Comparison of ENCODE assay signal across 23 cellular contexts in genomic region chr12:82866946-82867345, GRCh38.
DNase-seq lines count a peak whose midpoint lies in the region; ATAC-seq and TF ChIP-seq lines count a peak whose summit lies in the region.
"Had no signal": no experiment of that assay in that cellular context is flagged by ENCODE, and none has a peak within 500 bp of the region (broad histone marks: within the 10 kb centered on the region; RNA-seq: fewer than 3 reads in every experiment).

No MANE protein-coding gene starts in this region.

- DNase-seq in DMS 273 (lab: John Stamatoyannopoulos, UW; ENCODE audit: unreplicated experiment) (peak; percentile 33), DMS 273 treated with DMSO at 0.1 percent for 48 hours (lab: John Stamatoyannopoulos, UW) (no peak), globus pallidus (ENCODE audit: low spot score) (peak; percentile 57), pons (ENCODE audit: low spot score) (peak; percentile 60), upper lobe of right lung (no peak), HT-29 (ENCODE audit: low spot score) (no peak)
- DNase-seq: BE2C; CD8-positive, alpha-beta memory T cell; NCI-H1048; NCI-H1417; NCI-H187; NCI-H526; PC-9; SJCRH30; SW 1271 had no signal

- peaks cover 13% of the 10 kb centered on the region for H3K36me3 Mint-ChIP-seq in brain

- TF ChIP-seq CTCF in brain (conservative IDR thresholded peaks at IDR 0.05) (no peak), upper lobe of right lung (IDR thresholded peaks at IDR 0.05) (no peak)

- no peak for ATAC-seq in upper lobe of right lung
- no peak for ATAC-seq in HG02623 (IDR thresholded peaks at IDR 0.05; ENCODE audit: unreplicated experiment)
- ATAC-seq: GM12878, HCT116, Right ventricle myocardium inferior had no signal

- intact Hi-C loops in upper lobe of right lung (cut with DNase I), result no loop called here

- peak overlapping the region; percentile 40 to 90 (median 47) for H3K27ac Mint-ChIP-seq in brain
- H3K27ac Mint-ChIP-seq: CD14-positive monocyte; CD8-positive, alpha-beta memory T cell had no signal

- no peak overlapping the region for H3K4me3 ChIP-seq in upper lobe of right lung
- H3K4me3 ChIP-seq: GM12878, PC-9, SJCRH30 had no signal

- H3K4me1 ChIP-seq in upper lobe of right lung, result no peaks in the 10 kb centered on the region
- H3K4me1 ChIP-seq: SJCRH30 had no signal

- no peaks in the 10 kb centered on the region for H3K27me3 Mint-ChIP-seq in brain
- H3K27me3 Mint-ChIP-seq: CD8-positive, alpha-beta memory T cell had no signal

- no peaks in the 10 kb centered on the region for H3K27me3 ChIP-seq in upper lobe of right lung
- H3K27me3 ChIP-seq: BE2C, SJCRH30 had no signal

- H3K27ac ChIP-seq in upper lobe of right lung, result no peak overlapping the region
- H3K27ac ChIP-seq: 22Rv1, HL-60, PC-9, SJCRH30 had no signal

- peaks cover 0 to 6% (median 0%) of the 10 kb centered on the region in 5 experiments for H3K9me3 Mint-ChIP-seq in brain

- no peaks in the 10 kb centered on the region for H3K9me3 ChIP-seq in upper lobe of right lung
- H3K9me3 ChIP-seq: BE2C, SJCRH30 had no signal

- H3K36me3 ChIP-seq in upper lobe of right lung, result no peaks in the 10 kb centered on the region
- H3K36me3 ChIP-seq: BE2C, SJCRH30 had no signal

- peak overlapping the region in 4 of 5 experiments; percentile 1 to 57 (median 38) for H3K4me3 Mint-ChIP-seq in brain
- H3K4me3 Mint-ChIP-seq: CD14-positive monocyte; CD8-positive, alpha-beta memory T cell had no signal

- H3K4me1 Mint-ChIP-seq in brain, result peaks cover 86% of the 10 kb centered on the region

Comparison
In these comparisons a context has a peak if more than half of its experiments do, and no peak if none do; other contexts are left out.
1. DNase-seq: peak in DMS 273 (single experiment), globus pallidus (single experiment) and pons (single experiment); none in DMS 273 treated with DMSO at 0.1 percent for 48 hours (single experiment), upper lobe of right lung (single experiment) and HT-29 (single experiment).